20 cellular contexts compared by ENCODE assay signal in genomic region chr3:7371693-7372572, GRCh38.
"Had no signal": no experiment of that assay in that cellular context is flagged by ENCODE, and none has a peak within 500 bp of the region (broad histone marks: within the 10 kb centered on the region; RNA-seq: fewer than 3 reads in every experiment).

No MANE protein-coding gene starts in this region.

- DNase-seq: colonic mucosa; dermis blood vessel endothelial cell; erythroblast; foreskin keratinocyte; hippocampal formation; kidney glomerular epithelial cell; mesenchymal stem cell; midbrain; naive B cell; right cardiac atrium; small intestine; stimulated activated CD4-positive, alpha-beta T cell treated with anti-CD3 and anti-CD28 coated beads, Interleukin-12 subunit alpha, Interleukin-12 subunit beta, amount 100 ng/mL, for 4 hours; stimulated activated CD4-positive, alpha-beta T cell treated with anti-CD3 and anti-CD28 coated beads, Interleukin-2, amount 100 ng/mL, for 48 hours; stimulated activated naive CD4-positive, alpha-beta T cell treated with Interleukin-2 at 50 U/mL for 16 hours; thyroid gland had no signal

- H3K27me3 ChIP-seq: colonic mucosa, foreskin keratinocyte, neutrophil, suprapubic skin, thyroid gland, vagina had no signal

- H3K4me1 Mint-ChIP-seq: naive B cell, nephron had no signal

- H3K4me1 ChIP-seq: colonic mucosa, foreskin keratinocyte, suprapubic skin, thyroid gland, vagina had no signal

- H3K27ac Mint-ChIP-seq: naive B cell, type B pancreatic cell had no signal

- FAIRE-seq: small intestine had no signal

- H3K4me3 ChIP-seq: colonic mucosa, suprapubic skin, thyroid gland, vagina had no signal

- ATAC-seq: foreskin keratinocyte, right cardiac atrium had no signal

- H3K9me3 Mint-ChIP-seq: nephron had no signal

- H3K9me3 ChIP-seq: colonic mucosa, neutrophil, suprapubic skin, thyroid gland, vagina had no signal

- H3K4me3 Mint-ChIP-seq: naive B cell, nephron, type B pancreatic cell had no signal

- H3K36me3 ChIP-seq: colonic mucosa, neutrophil, suprapubic skin, thyroid gland, vagina had no signal

- H3K27me3 Mint-ChIP-seq: naive B cell, type B pancreatic cell had no signal

- H3K27ac ChIP-seq: colonic mucosa, foreskin keratinocyte, neutrophil, suprapubic skin, thyroid gland, vagina had no signal

- H3K36me3 Mint-ChIP-seq: naive B cell, type B pancreatic cell had no signal
